14 cellular contexts compared by ENCODE assay signal in genomic region chr11:112159098-112159761, GRCh38. TPM values are rescaled to one million over a fixed set of nuclear protein-coding genes. Genes with fewer than 3 reads are reported as not detected.
A peak's percentile ranks its signal among the peaks of the same experiment; 100 is the strongest.
DNase-seq lines count a peak whose midpoint lies in the region; ATAC-seq and TF ChIP-seq lines count a peak whose summit lies in the region.
"Had no signal": no experiment of that assay in that cellular context is flagged by ENCODE, and none has a peak within 500 bp of the region (broad histone marks: within the 10 kb centered on the region; RNA-seq: fewer than 3 reads in every experiment).

No MANE protein-coding gene starts in this region.

- H3K4me3 Mint-ChIP-seq in GM23338: no peak overlapping the region
- H3K4me3 Mint-ChIP-seq: IgD-negative memory B cell, type B pancreatic cell had no signal

- no peaks in the 10 kb centered on the region for H3K36me3 Mint-ChIP-seq in GM23338 (ENCODE audit: low read depth)
- H3K36me3 Mint-ChIP-seq: IgD-negative memory B cell, type B pancreatic cell had no signal

- no peaks in the 10 kb centered on the region for H3K27me3 ChIP-seq in skeletal muscle tissue (ENCODE audit: control insufficient read depth in 3 of 3, insufficient read depth in 3 of 3, low read length in 3 of 3)
- H3K27me3 ChIP-seq in GM23338 (ENCODE audit: insufficient read depth): no peaks in the 10 kb centered on the region
- H3K27me3 ChIP-seq: SJSA1 had no signal

- H3K79me2 ChIP-seq in GM23338 (replicated peaks; ENCODE audit: insufficient read depth): no peaks in the 10 kb centered on the region

- H3K4me1 Mint-ChIP-seq in GM23338: peaks cover 7% of the 10 kb centered on the region; the same call in 2 of the 3 replicates

- H3K4me3 ChIP-seq in skeletal muscle tissue (ENCODE audit: low read length in 3 of 3) (no peak overlapping the region), GM23338 (no peak overlapping the region)
- H3K4me3 ChIP-seq: SJSA1 had no signal

- DNase-seq in NOMO-1 (lab: John Stamatoyannopoulos, UW; ENCODE audit: unreplicated experiment in 2 of 2): peak; percentile 55 to 85
- no peak for DNase-seq in GM23338 (ENCODE audit: low spot score)
- DNase-seq in GDM1 (lab: John Stamatoyannopoulos, UW): no peak
- DNase-seq in RKO (ENCODE audit: low spot score): no peak

- no peak overlapping the region for H3K4me2 ChIP-seq in GM23338

- peaks cover 7% of the 10 kb centered on the region for H3K27me3 Mint-ChIP-seq in GM23338 (ENCODE audit: insufficient read depth, low read depth, poor library complexity)
- H3K27me3 Mint-ChIP-seq: type B pancreatic cell had no signal

- H3K9me3 ChIP-seq in skeletal muscle tissue (ENCODE audit: control insufficient read depth in 3 of 3, low read length in 3 of 3): no peaks in the 10 kb centered on the region
- H3K9me3 ChIP-seq: SJSA1 had no signal

- H3K4me1 ChIP-seq in skeletal muscle tissue (ENCODE audit: control insufficient read depth in 3 of 3, insufficient read depth in 3 of 3, low read length in 3 of 3): peaks cover 12 to 18% (median 13%) of the 10 kb centered on the region in 3 donors
- H3K4me1 ChIP-seq in GM23338 (ENCODE audit: insufficient read depth): no peaks in the 10 kb centered on the region

- no peaks in the 10 kb centered on the region for H4K20me1 ChIP-seq in GM23338 (replicated peaks; ENCODE audit: insufficient read depth)

- H3K36me3 ChIP-seq in skeletal muscle tissue (ENCODE audit: control insufficient read depth in 3 of 3, insufficient read depth in 3 of 3, low read length in 3 of 3): no peaks in the 10 kb centered on the region
- no peaks in the 10 kb centered on the region for H3K36me3 ChIP-seq in GM23338 (ENCODE audit: insufficient read depth)
- H3K36me3 ChIP-seq: SJSA1 had no signal

- no peak for TF ChIP-seq CTCF in GM23338 (conservative IDR thresholded peaks at IDR 0.05; ENCODE audit: low read depth in 2 of 2)

- no peak overlapping the region for H2AFZ ChIP-seq in GM23338

- H3K9ac ChIP-seq in skeletal muscle tissue (ENCODE audit: low read depth in 1 of 3, low read length in 3 of 3): no peak overlapping the region

- peak; percentile 76 for ATAC-seq in GM19351 (IDR thresholded peaks at IDR 0.05; ENCODE audit: unreplicated experiment)
- no peak for ATAC-seq in GM23338
- no peak for ATAC-seq in HG03439 (IDR thresholded peaks at IDR 0.05; ENCODE audit: unreplicated experiment)

- no peaks in the 10 kb centered on the region for H3F3A ChIP-seq in GM23338 (replicated peaks; ENCODE audit: low read depth)

- no peaks in the 10 kb centered on the region for H3K9me3 Mint-ChIP-seq in GM23338
- H3K9me3 Mint-ChIP-seq: type B pancreatic cell had no signal

- H3K9me2 ChIP-seq in GM23338 (ENCODE audit: insufficient read depth): no peaks in the 10 kb centered on the region

- no peak overlapping the region; the same call in 1 of the 2 replicates for H3K27ac Mint-ChIP-seq in GM23338
- H3K27ac Mint-ChIP-seq: IgD-negative memory B cell, type B pancreatic cell had no signal

- H3K27ac ChIP-seq in cingulate gyrus (ENCODE audit: low read depth, low read length): peak overlapping the region; percentile 29
- peak overlapping the region; percentile 43 for H3K27ac ChIP-seq in skeletal muscle tissue (ENCODE audit: low read depth, low read length)
- H3K27ac ChIP-seq in GM23338 (ENCODE audit: low read depth): no peak overlapping the region
- H3K27ac ChIP-seq: SJSA1 had no signal

TF ChIP-seq in GM23338, 12 proteins besides CTCF, POLR2A, EP300 and RAD21 (continues in another document):
- TF ChIP-seq NANOG (IDR thresholded peaks at IDR 0.05; ENCODE audit: borderline replicate concordance) (no peak), ETS1 (IDR thresholded peaks at IDR 0.05) (no peak), ZNF114 (CRISPR knock-in tag; IDR thresholded peaks at IDR 0.05) (no peak), EZH2phosphoT487 (IDR thresholded peaks at IDR 0.05; ENCODE audit: unreplicated experiment) (no peak), ZNF462 (CRISPR knock-in tag; IDR thresholded peaks at IDR 0.05) (no peak), CREB1 (CRISPR knock-in tag; IDR thresholded peaks at IDR 0.05; ENCODE audit: low read depth) (no peak), POLR2AphosphoS5 (IDR thresholded peaks at IDR 0.05; ENCODE audit: low read depth) (no peak), EZH2 (IDR thresholded peaks at IDR 0.05; ENCODE audit: low read depth, unreplicated experiment) (no peak)

RNA-seq across cellular contexts. Expression of gene IL18, which starts 4.7 kb away (rescaled TPM):
- total RNA-seq in skeletal muscle tissue: 0.52 TPM
- total RNA-seq in GM23338 (2014; rRNA removed; shearing (Covaris generic)): 0.28 and 3.5 TPM in 2 replicates
- 1.7 and 1.8 TPM in 2 replicates for polyA plus RNA-seq in GM23338 (2016; fragmentation: Nextera tagmentation; extraction: Ambion mirVana)
- total RNA-seq: activated CD8-positive, alpha-beta memory T cell treated with anti-CD3 and anti-CD28 coated beads for 36 hours had no signal

RNA-seq across cellular contexts. Expression of gene TEX12, which starts 7.9 kb away (rescaled TPM):
- 1.0 TPM for total RNA-seq in skeletal muscle tissue
- 0.35 TPM in 1 of 2 replicates, not detected in the other for total RNA-seq in GM23338 (2014; rRNA removed; shearing (Covaris generic))
- 1.1 TPM in 1 of 2 replicates, not detected in the other for polyA plus RNA-seq in GM23338 (2016; fragmentation: Nextera tagmentation; extraction: Ambion mirVana)
- total RNA-seq: activated CD8-positive, alpha-beta memory T cell treated with anti-CD3 and anti-CD28 coated beads for 36 hours; pulmonary artery endothelial cell; SJSA1 had no signal
- polyA plus RNA-seq: BJ had no signal

RNA-seq across cellular contexts. Expression of gene BCO2, which starts 16.1 kb away (rescaled TPM):
- total RNA-seq in skeletal muscle tissue: 9.4 TPM
- total RNA-seq in GM23338 (2014; rRNA removed; shearing (Covaris generic)): 0.63 and 1.4 TPM in 2 replicates
- 0.59 and 1.1 TPM in 2 replicates for polyA plus RNA-seq in GM23338 (2016; fragmentation: Nextera tagmentation; extraction: Ambion mirVana)

Comparison
In these comparisons a context has a peak if more than half of its experiments do, and no peak if none do; other contexts are left out.
1. DNase-seq: peak in NOMO-1 (2 of 2); none in GM23338 (single experiment), GDM1 (single experiment) and RKO (single experiment).